In genomic region chr1:226880372-226881287, GRCh38 we compare ENCODE assay signal across 19 cellular contexts. TPM values are rescaled to one million over a fixed set of nuclear protein-coding genes. Genes with fewer than 3 reads are reported as not detected.
DNase-seq lines count a peak whose midpoint lies in the region; ATAC-seq and TF ChIP-seq lines count a peak whose summit lies in the region.
"Had no signal": no experiment of that assay in that cellular context is flagged by ENCODE, and none has a peak within 500 bp of the region (broad histone marks: within the 10 kb centered on the region; RNA-seq: fewer than 3 reads in every experiment).

No MANE protein-coding gene starts in this region.

- POLR2A ChIA-PET in activated B cell treated with CpG ODN at 0.5 μM for 24 hours (lab: Charles Lee) = interaction anchor here (1.0 kb wide), 1 partner anchor 9 kb away, joined by 3 read pairs; no protein-coding TSS in a partner anchor

- ATAC-seq in activated B cell treated with CpG ODN at 0.5 μM for 24 hours (ENCODE audit: low read depth) = no peak
- no peak for ATAC-seq in GM21367 (IDR thresholded peaks at IDR 0.05; ENCODE audit: unreplicated experiment)
- ATAC-seq in GM18511 (IDR thresholded peaks at IDR 0.05; ENCODE audit: unreplicated experiment) = no peak
- ATAC-seq: heart right ventricle, upper lobe of right lung had no signal

- no peaks in the 10 kb centered on the region for H4K20me1 ChIP-seq in BLaER1

- H3K9ac ChIP-seq in BLaER1 = no peak overlapping the region
- H3K9ac ChIP-seq: GM23248 had no signal

- intact Hi-C loops in activated B cell treated with CpG ODN at 0.5 μM for 24 hours (cut with micrococcal nuclease) = no loop called here

- H3K9me3 ChIP-seq in BLaER1 = no peaks in the 10 kb centered on the region
- H3K9me3 ChIP-seq: heart right ventricle, left ventricle myocardium inferior, upper lobe of right lung had no signal

- H3K4me2 ChIP-seq in BLaER1 = peak overlapping the region; percentile 93

- DNase-seq in T-helper 2 cell treated with Interferon-gamma antibody and Interleukin-4, amounts not matched to agents 5 μg/mL and 100 μg/mL, for 36 hours (ENCODE audit: low spot score) = no peak
- DNase-seq in T-helper 2 cell (no peak), activated B cell treated with CpG ODN at 0.5 μM for 24 hours (no peak), neural crest cell (ENCODE audit: low read depth, low spot score) (no peak), DMS79 treated with DMSO at 0.1 percent for 48 hours (lab: John Stamatoyannopoulos, UW) (no peak)
- DNase-seq: amniotic stem cell; DMS153; GM23248; heart right ventricle; immature natural killer cell; left ventricle myocardium inferior; Right ventricle myocardium superior; stimulated activated CD4-positive, alpha-beta T cell treated with anti-CD3 and anti-CD28 coated beads, Interleukin-2, amount 100 ng/mL, for 24 hours; upper lobe of right lung had no signal

- peaks cover 54% of the 10 kb centered on the region for H3K4me1 ChIP-seq in BLaER1

- H3K4me1 Mint-ChIP-seq in T-helper 2 cell treated with Interferon-gamma antibody and Interleukin-4, amounts not matched to agents 5 μg/mL and 100 μg/mL, for 36 hours (ENCODE audit: low read depth) = peaks cover 43% of the 10 kb centered on the region
- peaks cover 45% of the 10 kb centered on the region for H3K4me1 Mint-ChIP-seq in activated B cell treated with CpG ODN at 0.5 μM for 24 hours
- H3K4me1 Mint-ChIP-seq in neural crest cell = no peaks in the 10 kb centered on the region

- H3K4me3 Mint-ChIP-seq in T-helper 2 cell treated with Interferon-gamma antibody and Interleukin-4, amounts not matched to agents 5 μg/mL and 100 μg/mL, for 36 hours = no peak overlapping the region
- no peak overlapping the region for H3K4me3 Mint-ChIP-seq in activated B cell treated with CpG ODN at 0.5 μM for 24 hours
- no peak overlapping the region for H3K4me3 Mint-ChIP-seq in neural crest cell
- H3K4me3 Mint-ChIP-seq: activated CD4-positive, alpha-beta memory T cell treated with anti-CD3 and anti-CD28 coated beads for 36 hours; dendritic cell treated with granulocyte-macrophage colony-stimulating factor and Interleukin-4, amounts not matched to agents 40 ng/mL and 50 ng/mL, for 4 days had no signal

- no peak overlapping the region; the same call in 1 of the 2 replicates for H3K27ac ChIP-seq in BLaER1
- H3K27ac ChIP-seq: GM23248, heart right ventricle, left ventricle myocardium inferior, upper lobe of right lung had no signal

- no peak overlapping the region for H3K4me3 ChIP-seq in BLaER1
- H3K4me3 ChIP-seq: GM23248, heart right ventricle, left ventricle myocardium inferior, upper lobe of right lung had no signal

- peak overlapping the region; percentile 1 for H3K27ac Mint-ChIP-seq in T-helper 2 cell treated with Interferon-gamma antibody and Interleukin-4, amounts not matched to agents 5 μg/mL and 100 μg/mL, for 36 hours
- peak overlapping the region; percentile 84 for H3K27ac Mint-ChIP-seq in activated B cell treated with CpG ODN at 0.5 μM for 24 hours
- H3K27ac Mint-ChIP-seq in neural crest cell (ENCODE audit: unreplicated experiment) = peak overlapping the region; percentile 40
- H3K27ac Mint-ChIP-seq: activated CD4-positive, alpha-beta memory T cell treated with anti-CD3 and anti-CD28 coated beads for 36 hours; dendritic cell treated with granulocyte-macrophage colony-stimulating factor and Interleukin-4, amounts not matched to agents 40 ng/mL and 50 ng/mL, for 4 days had no signal

- no peak for TF ChIP-seq CTCF in activated B cell treated with CpG ODN at 0.5 μM for 24 hours (IDR thresholded peaks at IDR 0.05)
- TF ChIP-seq CTCF in neural crest cell (conservative IDR thresholded peaks at IDR 0.05) = no peak

- no peaks in the 10 kb centered on the region; the same call in 1 of the 2 replicates for H3K36me3 ChIP-seq in BLaER1

- no peaks in the 10 kb centered on the region for H3K27me3 ChIP-seq in BLaER1
- H3K27me3 ChIP-seq: heart right ventricle, upper lobe of right lung had no signal

- peaks cover 10% of the 10 kb centered on the region for H3K36me3 Mint-ChIP-seq in T-helper 2 cell treated with Interferon-gamma antibody and Interleukin-4, amounts not matched to agents 5 μg/mL and 100 μg/mL, for 36 hours (ENCODE audit: low read depth)
- peaks cover 38% of the 10 kb centered on the region for H3K36me3 Mint-ChIP-seq in activated B cell treated with CpG ODN at 0.5 μM for 24 hours (ENCODE audit: low read depth)
- H3K36me3 Mint-ChIP-seq in neural crest cell (ENCODE audit: low read depth) = peaks cover 6% of the 10 kb centered on the region
- H3K36me3 Mint-ChIP-seq: activated CD4-positive, alpha-beta memory T cell treated with anti-CD3 and anti-CD28 coated beads for 36 hours had no signal

- H3K27me3 Mint-ChIP-seq in T-helper 2 cell treated with Interferon-gamma antibody and Interleukin-4, amounts not matched to agents 5 μg/mL and 100 μg/mL, for 36 hours (ENCODE audit: low read depth) = no peaks in the 10 kb centered on the region
- no peaks in the 10 kb centered on the region for H3K27me3 Mint-ChIP-seq in activated B cell treated with CpG ODN at 0.5 μM for 24 hours
- no peaks in the 10 kb centered on the region for H3K27me3 Mint-ChIP-seq in neural crest cell (ENCODE audit: low read depth)
- H3K27me3 Mint-ChIP-seq: activated CD4-positive, alpha-beta memory T cell treated with anti-CD3 and anti-CD28 coated beads for 36 hours; dendritic cell treated with granulocyte-macrophage colony-stimulating factor and Interleukin-4, amounts not matched to agents 40 ng/mL and 50 ng/mL, for 4 days had no signal

- CTCF ChIA-PET in activated B cell treated with CpG ODN at 0.5 μM for 24 hours (lab: Charles Lee) = interaction anchor here (0.6 kb wide), 1 partner anchor 52 kb away, joined by 4 read pairs; no protein-coding TSS in a partner anchor

- no peaks in the 10 kb centered on the region for H3K9me3 Mint-ChIP-seq in T-helper 2 cell treated with Interferon-gamma antibody and Interleukin-4, amounts not matched to agents 5 μg/mL and 100 μg/mL, for 36 hours
- H3K9me3 Mint-ChIP-seq in activated B cell treated with CpG ODN at 0.5 μM for 24 hours (no peaks in the 10 kb centered on the region), neural crest cell (no peaks in the 10 kb centered on the region)
- H3K9me3 Mint-ChIP-seq: activated CD4-positive, alpha-beta memory T cell treated with anti-CD3 and anti-CD28 coated beads for 36 hours; dendritic cell treated with granulocyte-macrophage colony-stimulating factor and Interleukin-4, amounts not matched to agents 40 ng/mL and 50 ng/mL, for 4 days had no signal

RNA-seq across cellular contexts. Expression of gene PSEN2, which starts 10.2 kb away (rescaled TPM):
- total RNA-seq in activated B cell treated with CpG ODN at 0.5 μM for 24 hours = 13.4 and 14.3 TPM in 2 replicates
- total RNA-seq in neural crest cell = 20.1 and 20.4 TPM in 2 replicates

RNA-seq across cellular contexts. Expression of gene COQ8A, which starts 59.5 kb away (rescaled TPM):
- total RNA-seq in activated B cell treated with CpG ODN at 0.5 μM for 24 hours (24.7 and 28.5 TPM in 2 replicates), neural crest cell (8.2 and 9.5 TPM in 2 replicates)

Comparison
In these comparisons a context has a peak if more than half of its experiments do, and no peak if none do; other contexts are left out.
1. H3K27ac Mint-ChIP-seq: peak in every context shown above with its lines; median percentile 84 in activated B cell treated with CpG ODN at 0.5 μM for 24 hours; 40 in neural crest cell; 1 in T-helper 2 cell treated with Interferon-gamma antibody and Interleukin-4, amounts not matched to agents 5 μg/mL and 100 μg/mL, for 36 hours.